In genomic region chr7:106260136-106260561, GRCh38 we compare ENCODE assay signal across 11 cellular contexts. TPM values are rescaled to one million over a fixed set of nuclear protein-coding genes. Genes with fewer than 3 reads are reported as not detected.
DNase-seq lines count a peak whose midpoint lies in the region; ATAC-seq, FAIRE-seq and TF ChIP-seq lines count a peak whose summit lies in the region.
"Had no signal": no experiment of that assay in that cellular context is flagged by ENCODE, and none has a peak within 500 bp of the region (broad histone marks: within the 10 kb centered on the region; RNA-seq: fewer than 3 reads in every experiment).

No MANE protein-coding gene starts in this region.

- H3K4ac ChIP-seq in H9 (ENCODE audit: low read depth, low read length), result no peak overlapping the region

- H4K20me1 ChIP-seq in H9 (ENCODE audit: control insufficient read depth, insufficient read depth, insufficient read length), result no peaks in the 10 kb centered on the region

- WGBS in H9 (ENCODE audit: extremely low coverage, insufficient read length, low lambda C conversion rate), result no CpG with 5 or more reads among the region's 2 CpGs

- H2BK12ac ChIP-seq in H9 (ENCODE audit: insufficient read length, low read depth, low read length), result no peak overlapping the region

- H3K27ac Mint-ChIP-seq in MCF 10A (ENCODE audit: low read depth, unreplicated experiment), result peak overlapping the region; percentile 49
- H3K27ac Mint-ChIP-seq in activated naive CD8-positive, alpha-beta T cell treated with anti-CD3 and anti-CD28 coated beads for 36 hours, result peak overlapping the region; percentile 74
- 0 out of 7 replicates have a peak overlapping the region, but pooled peaks of 1 of the 3 experiments have one; percentile 8 for H3K27ac Mint-ChIP-seq in H9

- H3K27me3 ChIP-seq in breast epithelium (no peaks in the 10 kb centered on the region), H9 (ENCODE audit: insufficient read depth, low read length) (no peaks in the 10 kb centered on the region)

- H3K23me2 ChIP-seq in H9 (ENCODE audit: insufficient read length, low read depth, low read length, poor library complexity, severe bottlenecking), result no peaks in the 10 kb centered on the region

- no peak for TF ChIP-seq POLR2A in breast epithelium (IDR thresholded peaks at IDR 0.05)

- H3K4me2 ChIP-seq in H9 (ENCODE audit: insufficient read depth, insufficient read length, low read length), result no peak overlapping the region

- H3K79me2 ChIP-seq in H9 (ENCODE audit: insufficient read depth, low read length), result no peaks in the 10 kb centered on the region

- H3K14ac ChIP-seq in H9 (ENCODE audit: insufficient read depth, low read length), result no peak overlapping the region

- H3K27me3 Mint-ChIP-seq in MCF 10A (ENCODE audit: insufficient read depth, unreplicated experiment), result no peaks in the 10 kb centered on the region
- no peaks in the 10 kb centered on the region for H3K27me3 Mint-ChIP-seq in activated naive CD8-positive, alpha-beta T cell treated with anti-CD3 and anti-CD28 coated beads for 36 hours
- no peaks in the 10 kb centered on the region for H3K27me3 Mint-ChIP-seq in H9 (ENCODE audit: low read depth)

- H3K9me3 Mint-ChIP-seq in MCF 10A (ENCODE audit: unreplicated experiment), result no peaks in the 10 kb centered on the region
- H3K9me3 Mint-ChIP-seq in activated naive CD8-positive, alpha-beta T cell treated with anti-CD3 and anti-CD28 coated beads for 36 hours, result no peaks in the 10 kb centered on the region
- no peaks in the 10 kb centered on the region for H3K9me3 Mint-ChIP-seq in H9

- POLR2A ChIA-PET in MCF 10A (lab: Yijun Ruan, JAX), result interaction anchor here (0.9 to 3.7 kb wide), 7 partner anchors 9 to 165 kb away, joined by 3 to 16 read pairs (median 3); partner anchors contain the start of gene NAMPT

- no peak overlapping the region for H3K4me3 ChIP-seq in breast epithelium

- no peak overlapping the region for H3K23ac ChIP-seq in H9 (ENCODE audit: insufficient read length, low read depth, low read length)

- H3K36me3 Mint-ChIP-seq in MCF 10A (ENCODE audit: insufficient read depth, unreplicated experiment), result peaks cover 95% of the 10 kb centered on the region
- peaks cover 85% of the 10 kb centered on the region for H3K36me3 Mint-ChIP-seq in activated naive CD8-positive, alpha-beta T cell treated with anti-CD3 and anti-CD28 coated beads for 36 hours
- peaks cover 20 to 62% (median 52%) of the 10 kb centered on the region in 3 experiments; a peak in 6 of 7 replicates for H3K36me3 Mint-ChIP-seq in H9 (ENCODE audit: insufficient read depth in 1 of 3, low read depth in 3 of 3)

- H2BK15ac ChIP-seq in H9 (ENCODE audit: low read depth, low read length), result no peak overlapping the region

- H2AFZ ChIP-seq in H9 (ENCODE audit: low read length), result no peak overlapping the region

- H3K36me3 ChIP-seq in breast epithelium, result peaks cover 5% of the 10 kb centered on the region

- H2BK120ac ChIP-seq in H9 (ENCODE audit: low read depth, low read length, poor library complexity, severe bottlenecking), result no peak overlapping the region

- no peak overlapping the region for H3K9ac ChIP-seq in H9 (ENCODE audit: extremely low read depth, insufficient read length, low read length)

- ATAC-seq in HG02981 (IDR thresholded peaks at IDR 0.05; ENCODE audit: unreplicated experiment) (peak; percentile 52), GM21737 (IDR thresholded peaks at IDR 0.05; ENCODE audit: unreplicated experiment) (no peak), left lobe of liver (no peak)

- TF ChIP-seq CTCF in MCF 10A (IDR thresholded peaks at IDR 0.05; ENCODE audit: unreplicated experiment) (no peak), breast epithelium (IDR thresholded peaks at IDR 0.05) (no peak), H9 (conservative IDR thresholded peaks at IDR 0.05) (no peak)

- CTCF ChIA-PET in MCF 10A (lab: Yijun Ruan, JAX), result interaction anchor here (0.7 to 1.5 kb wide), 5 partner anchors 34 to 204 kb away, joined by 3 to 5 read pairs (median 3); no protein-coding TSS in a partner anchor

- H3K4me1 Mint-ChIP-seq in MCF 10A (ENCODE audit: insufficient read depth, unreplicated experiment), result peaks cover 17% of the 10 kb centered on the region
- H3K4me1 Mint-ChIP-seq in activated naive CD8-positive, alpha-beta T cell treated with anti-CD3 and anti-CD28 coated beads for 36 hours, result peaks cover 55% of the 10 kb centered on the region
- H3K4me1 Mint-ChIP-seq in H9, result peaks cover 10 to 13% of the 10 kb centered on the region in 2 experiments

- no peak overlapping the region for H4K8ac ChIP-seq in H9 (replicated peaks; ENCODE audit: insufficient read length, low read depth, low read length)

- intact Hi-C loops in MCF 10A (cut with micrococcal nuclease) (no loop called here), breast epithelium (cut with DNase I; ENCODE audit: low total_unique reads) (no loop called here)

- H3K18ac ChIP-seq in H9 (ENCODE audit: insufficient read length, low read depth, low read length), result no peak overlapping the region

- no peak overlapping the region for H4K91ac ChIP-seq in H9 (ENCODE audit: insufficient read length, low read depth, low read length)

- H3K56ac ChIP-seq in H9 (ENCODE audit: insufficient read length, low read depth, low read length), result no peak overlapping the region

- no peak overlapping the region for H2BK20ac ChIP-seq in H9 (ENCODE audit: low read depth, low read length, poor library complexity, severe bottlenecking)

- no peak overlapping the region for H2AK5ac ChIP-seq in H9 (ENCODE audit: insufficient read length, low read length)

- DNase-seq in MCF 10A (ENCODE audit: unreplicated experiment) (no peak), breast epithelium (ENCODE audit: low spot score in 2 of 2) (no peak), frontal cortex (ENCODE audit: low spot score in 2 of 2) (no peak), left lobe of liver (ENCODE audit: low spot score) (no peak), H9 (no peak)
- no peak for DNase-seq in activated naive CD8-positive, alpha-beta T cell treated with anti-CD3 and anti-CD28 coated beads for 36 hours
- DNase-seq: activated CD4-positive, alpha-beta T cell treated with anti-CD3 and anti-CD28 coated beads for 48 hours; head of caudate nucleus; NCI-H1417 had no signal

- H3K9me3 ChIP-seq in breast epithelium (no peaks in the 10 kb centered on the region), H9 (ENCODE audit: control insufficient read depth, low read depth, low read length) (no peaks in the 10 kb centered on the region)

- BruUV-seq in MCF 10A (replicated peaks; lab: Mats Ljungman, UMichigan), result no TSS peak

- no peak for FAIRE-seq in frontal cortex (lab: Jason Lieb, UNC)

- H3K4me1 ChIP-seq in breast epithelium (no peaks in the 10 kb centered on the region), H9 (ENCODE audit: insufficient read depth, low read length) (no peaks in the 10 kb centered on the region)

- H3K4me3 Mint-ChIP-seq in MCF 10A (ENCODE audit: unreplicated experiment) (no peak overlapping the region), H9 (no peak overlapping the region)
- H3K4me3 Mint-ChIP-seq in activated naive CD8-positive, alpha-beta T cell treated with anti-CD3 and anti-CD28 coated beads for 36 hours, result no peak overlapping the region

- H3K27ac ChIP-seq in breast epithelium, result no peak overlapping the region
- H3K27ac ChIP-seq in H9 (ENCODE audit: insufficient read length, low read depth, low read length), result no peak overlapping the region

- H3K79me1 ChIP-seq in H9 (ENCODE audit: insufficient read depth, low read depth, low read length, poor library complexity, severe bottlenecking), result peaks cover 2% of the 10 kb centered on the region

- H3T11ph ChIP-seq in H9 (ENCODE audit: low read length), result no peak overlapping the region

- H2BK5ac ChIP-seq in H9 (ENCODE audit: insufficient read length, low read length), result no peak overlapping the region

- H4K5ac ChIP-seq in H9 (ENCODE audit: insufficient read length, low read depth, low read length), result no peak overlapping the region

RNA-seq across cellular contexts. Expression of gene NAMPT, which starts 24.6 kb away (rescaled TPM):
- 379 and 392 TPM in 2 replicates for total RNA-seq in MCF 10A (2022)
- total RNA-seq in breast epithelium, result 100 to 1,000 TPM; 195 to 751 (median 536) TPM
- total RNA-seq in activated naive CD8-positive, alpha-beta T cell treated with anti-CD3 and anti-CD28 coated beads for 36 hours, result 100 to 1,000 TPM; 590 to 613 TPM
- total RNA-seq in frontal cortex, result 50.1 TPM
- 136 TPM for total RNA-seq in left lobe of liver
- total RNA-seq in H9 (2021), result 77.3 and 83.5 TPM in 2 replicates
